In genomic region chr12:117607778-117608177, GRCh38 we compare ENCODE assay signal across 26 cellular contexts.
DNase-seq lines count a peak whose midpoint lies in the region; ATAC-seq, FAIRE-seq and TF ChIP-seq lines count a peak whose summit lies in the region.
"Had no signal": no experiment of that assay in that cellular context is flagged by ENCODE, and none has a peak within 500 bp of the region (broad histone marks: within the 10 kb centered on the region; RNA-seq: fewer than 3 reads in every experiment).

No MANE protein-coding gene starts in this region.

- no peaks in the 10 kb centered on the region for H3K27me3 ChIP-seq in PC-3 (ENCODE audit: low read length)
- H3K27me3 ChIP-seq: BE2C, BLaER1 had no signal

- no peak overlapping the region for H3K4me3 Mint-ChIP-seq in WTC11
- H3K4me3 Mint-ChIP-seq: CD14-positive monocyte; CD4-positive, alpha-beta memory T cell; CD4-positive, CD25-positive, alpha-beta regulatory T cell; CD8-positive, alpha-beta memory T cell had no signal

- H3K36me3 ChIP-seq in PC-3 (ENCODE audit: low read depth, low read length) = no peaks in the 10 kb centered on the region
- H3K36me3 ChIP-seq: BE2C, BLaER1 had no signal

- H3K9me3 Mint-ChIP-seq in WTC11 = peaks cover 4% of the 10 kb centered on the region

- no peak for FAIRE-seq in A549 (lab: Jason Lieb, UNC)
- FAIRE-seq: G401.6, GM12891, GM19239 had no signal

- no peaks in the 10 kb centered on the region for H3K79me2 ChIP-seq in PC-3 (ENCODE audit: low read length)

- ATAC-seq in A549 (peak; percentile 30 to 38; a peak in 2 of 6 replicates), WTC11 (peak; percentile 53), GM21723 (IDR thresholded peaks at IDR 0.05; ENCODE audit: unreplicated experiment) (no peak), GM21717 (IDR thresholded peaks at IDR 0.05; ENCODE audit: unreplicated experiment) (no peak), PC-3 (no peak)

- TF ChIP-seq POLR2A in A549 (IDR thresholded peaks at IDR 0.05; ENCODE audit: low read length) = no peak

- no peak for TF ChIP-seq EP300 in A549 (IDR thresholded peaks at IDR 0.05)

- no peak overlapping the region for H3K27ac Mint-ChIP-seq in WTC11
- H3K27ac Mint-ChIP-seq: CD4-positive, alpha-beta memory T cell; CD4-positive, CD25-positive, alpha-beta regulatory T cell; CD8-positive, alpha-beta memory T cell had no signal

- H4K20me1 ChIP-seq in PC-3 (ENCODE audit: low read length) = no peaks in the 10 kb centered on the region
- H4K20me1 ChIP-seq: BLaER1 had no signal

- CTCF ChIA-PET in A549 (lab: Yijun Ruan, JAX) = interaction anchor here (1.3 to 4.4 kb wide), 2 partner anchors 19 to 241 kb away, joined by 5 to 22 read pairs; no protein-coding TSS in a partner anchor
- CTCF ChIA-PET in WTC11 (lab: Charles Lee) = interaction anchor here (0.6 to 2.0 kb wide), 5 partner anchors 64 to 398 kb away, joined by 3 to 13 read pairs (median 4); no protein-coding TSS in a partner anchor
- CTCF ChIA-PET in PC-3 (lab: Charles Lee) = no interaction called here

- DNase-seq in A549 (ENCODE audit: low read depth in 1 of 2, low spot score in 1 of 2) (no peak), NCI-H2227 (lab: John Stamatoyannopoulos, UW; ENCODE audit: unreplicated experiment) (peak; percentile 75), WTC11 (ENCODE audit: low spot score) (no peak), left kidney (ENCODE audit: low read depth, low spot score) (peak; percentile 42), DMS79 treated with DMSO at 0.1 percent for 48 hours (lab: John Stamatoyannopoulos, UW) (no peak), PC-3 (no peak)
- DNase-seq: ACHN; BE2C; C1 segment of cervical spinal cord; CD4-positive, alpha-beta memory T cell; CD4-positive, CD25-positive, alpha-beta regulatory T cell; CD8-positive, alpha-beta memory T cell; COR-L47; DMS 273 treated with DMSO at 0.1 percent for 48 hours; DMS153; DMS53; DMS79; GF-D8 had no signal

- no peaks in the 10 kb centered on the region for H3K9me2 ChIP-seq in PC-3 (replicated peaks; ENCODE audit: low read length)

- no peak for TF ChIP-seq RAD21 in A549 (conservative IDR thresholded peaks at IDR 0.05 in 1 of 2, IDR thresholded peaks at IDR 0.05 in 1 of 2)

- H3K4me1 ChIP-seq in A549 = no peaks in the 10 kb centered on the region
- no peaks in the 10 kb centered on the region for H3K4me1 ChIP-seq in PC-3 (ENCODE audit: insufficient read depth, low read length)
- H3K4me1 ChIP-seq: BE2C, BLaER1 had no signal

- H3K4me3 ChIP-seq in A549 (no peak overlapping the region), PC-3 (ENCODE audit: low read length) (no peak overlapping the region)
- H3K4me3 ChIP-seq: BLaER1 had no signal

- TF ChIP-seq CTCF in A549 (IDR thresholded peaks at IDR 0.05) (no peak), WTC11 (IDR thresholded peaks at IDR 0.05) (no peak), PC-3 (conservative IDR thresholded peaks at IDR 0.05; ENCODE audit: low read depth, low read length) (no peak)

- no peak overlapping the region for H3K27ac ChIP-seq in A549
- no peak overlapping the region for H3K27ac ChIP-seq in PC-3 (ENCODE audit: low read length)
- H3K27ac ChIP-seq: 22Rv1, BLaER1 had no signal

- H3K9ac ChIP-seq in PC-3 (ENCODE audit: low read length) = no peak overlapping the region
- H3K9ac ChIP-seq: BLaER1 had no signal

- no peaks in the 10 kb centered on the region for H3K27me3 Mint-ChIP-seq in WTC11 (ENCODE audit: low read depth)
- H3K27me3 Mint-ChIP-seq: CD4-positive, alpha-beta memory T cell had no signal

- WGBS in A549 (ENCODE audit: missing lambda C conversion rate) = 49% methylated on average over 7 of the region's 7 CpGs

- peaks cover 22% of the 10 kb centered on the region for H3K4me1 Mint-ChIP-seq in WTC11
- H3K4me1 Mint-ChIP-seq: CD14-positive monocyte; CD4-positive, alpha-beta memory T cell; CD4-positive, CD25-positive, alpha-beta regulatory T cell; CD8-positive, alpha-beta memory T cell had no signal

- H2AFZ ChIP-seq in PC-3 (ENCODE audit: low read length) = no peak overlapping the region

- intact Hi-C loops in PC-3 (cut with micrococcal nuclease) = no loop called here

- H3F3A ChIP-seq in PC-3 (ENCODE audit: low read length, unreplicated experiment) = no peaks in the 10 kb centered on the region

- H3K4me2 ChIP-seq in A549 (no peak overlapping the region), PC-3 (ENCODE audit: low read length) (no peak overlapping the region)
- H3K4me2 ChIP-seq: BLaER1 had no signal

- H3K36me3 Mint-ChIP-seq in WTC11 = no peaks in the 10 kb centered on the region
- H3K36me3 Mint-ChIP-seq: CD14-positive monocyte; CD4-positive, alpha-beta memory T cell; CD4-positive, CD25-positive, alpha-beta regulatory T cell; CD8-positive, alpha-beta memory T cell had no signal

- BruUV-seq in PC-3 (replicated peaks; lab: Mats Ljungman, UMichigan) = no TSS peak

- H3K9me3 ChIP-seq in A549 = no peaks in the 10 kb centered on the region
- no peaks in the 10 kb centered on the region for H3K9me3 ChIP-seq in PC-3 (ENCODE audit: low read length)
- H3K9me3 ChIP-seq: BE2C had no signal

- POLR2A ChIA-PET in A549 (lab: Yijun Ruan, JAX) (no interaction called here), WTC11 (lab: Charles Lee) (interaction anchor here (0.5 kb wide), 1 partner anchor 159 kb away, joined by 6 read pairs; no protein-coding TSS in a partner anchor), PC-3 (lab: Charles Lee; ENCODE audit: unreplicated experiment) (no interaction called here)

TF ChIP-seq in A549, 52 proteins besides CTCF, POLR2A, EP300 and RAD21:
- no peak for TF ChIP-seq ZFP36 (IDR thresholded peaks at IDR 0.05; ENCODE audit: borderline replicate concordance, partially characterized antibody)
- TF ChIP-seq SMC3 (IDR thresholded peaks at IDR 0.05) = no peak
- no peak for TF ChIP-seq CEBPB (IDR thresholded peaks at IDR 0.05)
- no peak for TF ChIP-seq RNF2 (IDR thresholded peaks at IDR 0.05; ENCODE audit: borderline replicate concordance, low read depth)
- TF ChIP-seq USF2 (IDR thresholded peaks at IDR 0.05) = no peak

TF ChIP-seq in WTC11, 78 proteins besides CTCF, POLR2A, EP300 and RAD21:
- TF ChIP-seq ZNF138 (CRISPR knock-in tag; conservative IDR thresholded peaks at IDR 0.05) (no peak), ETV6 (CRISPR knock-in tag; IDR thresholded peaks at IDR 0.05) (no peak), JUN (CRISPR knock-in tag; IDR thresholded peaks at IDR 0.05) (no peak), FOXJ3 (CRISPR knock-in tag; IDR thresholded peaks at IDR 0.05; ENCODE audit: borderline replicate concordance) (no peak), FOXP1 (CRISPR knock-in tag; IDR thresholded peaks at IDR 0.05; ENCODE audit: borderline replicate concordance) (no peak), NFE2L1 (CRISPR knock-in tag; IDR thresholded peaks at IDR 0.05) (no peak), ZNF317 (CRISPR knock-in tag; IDR thresholded peaks at IDR 0.05; ENCODE audit: borderline replicate concordance, low read depth) (no peak)

Comparison
In these comparisons a context has a peak if more than half of its experiments do, and no peak if none do; other contexts are left out.
1. ATAC-seq: peak in A549 (2 of 2) and WTC11 (single experiment); none in GM21723 (single experiment), GM21717 (single experiment) and PC-3 (single experiment).
2. DNase-seq: peak in NCI-H2227 (single experiment) and left kidney (single experiment); none in A549 (0 of 2), WTC11 (single experiment), DMS79 treated with DMSO at 0.1 percent for 48 hours (single experiment) and PC-3 (single experiment).